In the genomic region with DNA sequence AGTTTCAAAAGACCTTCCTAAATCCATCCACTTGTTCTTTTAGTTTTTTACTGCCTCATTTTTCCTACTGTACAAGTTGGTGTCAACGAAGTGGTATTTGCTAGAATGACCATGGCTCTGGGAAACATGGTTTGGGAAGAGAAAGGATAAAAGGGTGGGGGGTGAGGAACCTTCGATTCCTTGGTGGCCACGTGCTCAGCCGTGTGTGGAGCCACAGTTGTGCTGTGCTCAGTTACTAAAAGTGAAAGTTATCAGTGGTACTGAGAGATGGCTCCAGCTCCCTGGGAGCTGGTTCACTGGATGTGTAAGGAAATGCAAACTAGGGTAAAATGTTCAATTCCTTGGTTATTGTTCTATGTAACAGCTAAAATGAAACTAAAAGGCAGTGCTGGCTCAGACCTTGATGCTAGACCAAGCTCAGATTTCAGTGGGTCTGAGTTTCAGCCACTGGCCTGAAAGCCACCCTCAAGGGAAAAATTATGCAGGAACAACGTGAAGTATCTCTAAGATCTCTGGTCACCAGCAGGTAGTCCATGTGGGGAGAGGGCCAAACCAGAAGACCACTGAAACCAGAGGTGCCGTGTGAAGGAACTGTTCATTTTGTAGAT, we compare ENCODE assay signal across 11 cellular contexts. TPM values are rescaled to one million over a fixed set of nuclear protein-coding genes. Genes with fewer than 3 reads are reported as not detected.
DNase-seq lines count a peak whose midpoint lies in the region; ATAC-seq, FAIRE-seq and TF ChIP-seq lines count a peak whose summit lies in the region.
"Had no signal": no experiment of that assay in that cellular context is flagged by ENCODE, and none has a peak within 500 bp of the region (broad histone marks: within the 10 kb centered on the region; RNA-seq: fewer than 3 reads in every experiment).

No MANE protein-coding gene starts in this region.

- DNase-seq in H1 (ENCODE audit: low read depth in 1 of 2, low spot score in 2 of 2) = no peak
- DNase-seq in inferior parietal cortex (ENCODE audit: extremely low spot score) = no peak
- DNase-seq in NCI-H187 (lab: John Stamatoyannopoulos, UW) = no peak
- DNase-seq in AML-193 (lab: John Stamatoyannopoulos, UW) = no peak
- DNase-seq: DMS79, NCI-H446 treated with DMSO at 0.1 percent for 48 hours had no signal

- H3K9me3 ChIP-seq in H1 (ENCODE audit: insufficient read depth in 2 of 2, low read depth in 1 of 2, low read length in 1 of 2) = no peaks in the 10 kb centered on the region

- ATAC-seq in GM18873 (IDR thresholded peaks at IDR 0.05; ENCODE audit: low FRiP score, unreplicated experiment) = peak; percentile 67
- peak; percentile 77 for ATAC-seq in GM21619 (IDR thresholded peaks at IDR 0.05; ENCODE audit: unreplicated experiment)
- ATAC-seq in HG03139 (IDR thresholded peaks at IDR 0.05; ENCODE audit: unreplicated experiment) = peak; percentile 77
- no peak for ATAC-seq in HG02571 (IDR thresholded peaks at IDR 0.05; ENCODE audit: unreplicated experiment)

- H4K5ac ChIP-seq in H1 (ENCODE audit: insufficient read length, low read depth, low read length) = no peak overlapping the region

- FAIRE-seq in H1 (lab: Jason Lieb, UNC) = no peak

- 0 out of 2 replicates have a peak overlapping the region, but pooled peaks have one; percentile 11 for H2BK12ac ChIP-seq in H1 (ENCODE audit: low read depth, low read length)

- no peak for TF ChIP-seq EP300 in H1 (IDR thresholded peaks at IDR 0.05; ENCODE audit: borderline replicate concordance in 1 of 2, low read depth in 2 of 2, low read length in 2 of 2)

- no peaks in the 10 kb centered on the region for H3K79me1 ChIP-seq in H1 (ENCODE audit: low read depth, low read length)

- no peak overlapping the region for H3K18ac ChIP-seq in H1 (ENCODE audit: extremely low read depth, low read length)

- TF ChIP-seq CTCF in H1 (IDR thresholded peaks at IDR 0.05; ENCODE audit: control extremely low read depth in 1 of 3, insufficient read depth in 1 of 3, low read depth in 1 of 3, low read length in 3 of 3) = no peak

- no peaks in the 10 kb centered on the region for H3K27me3 ChIP-seq in H1 (replicated peaks in 1 of 4; ENCODE audit: control insufficient read depth in 3 of 4, extremely low read depth in 1 of 4, insufficient read depth in 3 of 4, low read length in 3 of 4)

- peaks cover 0 to 4% (median 1%) of the 10 kb centered on the region in 4 experiments; a peak in 1 of 7 replicates for H3K4me1 ChIP-seq in H1 (replicated peaks in 1 of 4; ENCODE audit: control insufficient read depth in 3 of 4, insufficient read depth in 4 of 4, low read length in 3 of 4)

- no peak overlapping the region for H3K23ac ChIP-seq in H1 (ENCODE audit: insufficient read length)

- H3K56ac ChIP-seq in H1 (replicated peaks; ENCODE audit: insufficient read length, low read depth, low read length) = no peak overlapping the region

- H4K8ac ChIP-seq in H1 (ENCODE audit: extremely low read depth, insufficient read depth, low read length) = no peak overlapping the region

- no peaks in the 10 kb centered on the region for H4K20me1 ChIP-seq in H1 (replicated peaks in 1 of 2; ENCODE audit: control insufficient read depth in 1 of 2, insufficient read depth in 2 of 2, low read length in 2 of 2)

- no peak overlapping the region for H2AFZ ChIP-seq in H1 (ENCODE audit: low read length)

- H3K4ac ChIP-seq in H1 (replicated peaks; ENCODE audit: insufficient read length, low read depth, low read length) = no peak overlapping the region

- no peak for TF ChIP-seq POLR2A in H1 (IDR thresholded peaks at IDR 0.05; ENCODE audit: control extremely low read depth in 1 of 2, low read depth in 2 of 2, low read length in 2 of 2)

- no peak overlapping the region for H3K9ac ChIP-seq in H1 (replicated peaks in 1 of 4; ENCODE audit: extremely low read depth in 1 of 4, low read depth in 3 of 4, low read length in 3 of 4)

- no peaks in the 10 kb centered on the region for H3K36me3 ChIP-seq in H1 (ENCODE audit: control insufficient read depth in 2 of 4, insufficient read depth in 4 of 4, low read length in 3 of 4)

- H3K14ac ChIP-seq in H1 (ENCODE audit: insufficient read length) = no peak overlapping the region

- no peaks in the 10 kb centered on the region for H3K23me2 ChIP-seq in H1 (ENCODE audit: low read depth, low read length)

- no peak overlapping the region for H3K4me3 ChIP-seq in H1 (ENCODE audit: extremely low read depth in 1 of 4, insufficient read depth in 2 of 4, low read depth in 3 of 4, low read length in 4 of 4)

- H2BK5ac ChIP-seq in H1 (ENCODE audit: low read depth, low read length) = no peak overlapping the region

- no peak overlapping the region for H3K27ac ChIP-seq in H1 (ENCODE audit: low read depth, low read length)

- H3K4me2 ChIP-seq in H1 (ENCODE audit: insufficient read depth in 1 of 2, low read depth in 2 of 2, low read length in 2 of 2) = no peak overlapping the region

- 81% methylated on average over 6 of the region's 6 CpGs; no CpG with 5 or more reads in 1 of the 2 experiments for WGBS in H1 (ENCODE audit: extremely low coverage in 1 of 2, insufficient coverage in 1 of 2, insufficient read length in 1 of 2, insufficient replicate concordance in 2 of 2, low coverage in 1 of 2, low lambda C conversion rate in 2 of 2, missing lambda C conversion rate in 1 of 2), 2 experiments

- H2BK20ac ChIP-seq in H1 (ENCODE audit: low read length) = no peak overlapping the region

- TF ChIP-seq RAD21 in H1 (IDR thresholded peaks at IDR 0.05 in 1 of 2, conservative IDR thresholded peaks at IDR 0.05 in 1 of 2; ENCODE audit: low read depth in 2 of 2, low read length in 2 of 2) = no peak

- H4K91ac ChIP-seq in H1 (replicated peaks; ENCODE audit: insufficient read length, low read length) = no peak overlapping the region

- POLR2A ChIA-PET in H1 (lab: Charles Lee; ENCODE audit: partially characterized antibody) = no interaction called here

- CTCF ChIA-PET in H1 (lab: Charles Lee; ENCODE audit: partially characterized antibody) = interaction anchor here (1.5 to 1.8 kb wide), 2 partner anchors 31 to 62 kb away, joined by 3 to 4 read pairs; no protein-coding TSS in a partner anchor

- H2BK15ac ChIP-seq in H1 (ENCODE audit: low read length) = no peak overlapping the region

- H2BK120ac ChIP-seq in H1 (replicated peaks; ENCODE audit: low read depth, low read length) = no peak overlapping the region

- H3K79me2 ChIP-seq in H1 (ENCODE audit: control insufficient read depth in 1 of 2, insufficient read depth in 2 of 2, low read length in 2 of 2) = no peaks in the 10 kb centered on the region

- no peak overlapping the region for H2AK5ac ChIP-seq in H1 (ENCODE audit: low read depth, low read length)

TF ChIP-seq in H1, 55 proteins besides CTCF, POLR2A, EP300 and RAD21:
- TF ChIP-seq E2F6 (IDR thresholded peaks at IDR 0.05) = no peak
- TF ChIP-seq SIX5 (IDR thresholded peaks at IDR 0.05; ENCODE audit: low read depth, low read length) = no peak
- TF ChIP-seq RNF2 (IDR thresholded peaks at IDR 0.05; ENCODE audit: borderline replicate concordance, low read depth, low read length, missing control alignments, poor library complexity, severe bottlenecking) = no peak
- no peak for TF ChIP-seq SIN3A (conservative IDR thresholded peaks at IDR 0.05 in 1 of 2, IDR thresholded peaks at IDR 0.05 in 1 of 2; ENCODE audit: low read depth in 1 of 2, low read length in 2 of 2)
- no peak for TF ChIP-seq BRCA1 (IDR thresholded peaks at IDR 0.05; ENCODE audit: low read depth, low read length)
- TF ChIP-seq GTF2F1 (IDR thresholded peaks at IDR 0.05; ENCODE audit: borderline replicate concordance, low read depth, low read length) = no peak
- TF ChIP-seq CBX5 (IDR thresholded peaks at IDR 0.05; ENCODE audit: low read depth, low read length) = no peak
- TF ChIP-seq EGR1 (IDR thresholded peaks at IDR 0.05; ENCODE audit: borderline replicate concordance, low read depth, low read length) = no peak
- TF ChIP-seq POLR2AphosphoS5 (IDR thresholded peaks at IDR 0.05; ENCODE audit: low read depth, low read length) = no peak
- no peak for TF ChIP-seq KDM5A (IDR thresholded peaks at IDR 0.05; ENCODE audit: low read length)

RNA-seq across cellular contexts. Expression of gene SLC22A2, which starts 7.4 kb away (rescaled TPM):
- total RNA-seq in H1 (2021; fragmentation: NEBNext Ultra II Directional; extraction: Animal tissue kit (Norgen Biotek cat#: 25700)) = 1.2 and 1.4 TPM in 2 replicates
- 0.23 TPM in 1 of 2 replicates, not detected in the other for polyA plus RNA-seq in H1 (2011; rRNA removed)
- 0.23 TPM for polyA plus RNA-seq in H1 (2011; cell fraction: cytosol; rRNA removed)
- polyA plus RNA-seq in H1 (2011; cell fraction: nucleus; rRNA removed) = 0.24 TPM
- 0.24 to 0.57 TPM (median 0.31 TPM) in 4 replicates for polyA plus RNA-seq in H1 (2012, experiment 1 of 2)
- polyA plus RNA-seq in H1 (2012, experiment 2 of 2) = not detected
- 0.75 TPM for polyA plus RNA-seq in H1 (2013, experiment 1 of 2)
- polyA plus RNA-seq in H1 (2013, experiment 2 of 2) = 0.75 TPM
- polyA minus RNA-seq in H1 (2011; rRNA and poly(A)+ RNA removed) = 0.28 and 1.2 TPM in 2 replicates
- not detected for polyA minus RNA-seq in H1 (2011; cell fraction: cytosol; rRNA and poly(A)+ RNA removed)
- polyA minus RNA-seq in H1 (2011; cell fraction: nucleus; rRNA and poly(A)+ RNA removed) = 0.40 TPM
- total RNA-seq: epithelial cell of proximal tubule had no signal
